ENCODE assay signal across 1 cellular context in the genomic region with DNA sequence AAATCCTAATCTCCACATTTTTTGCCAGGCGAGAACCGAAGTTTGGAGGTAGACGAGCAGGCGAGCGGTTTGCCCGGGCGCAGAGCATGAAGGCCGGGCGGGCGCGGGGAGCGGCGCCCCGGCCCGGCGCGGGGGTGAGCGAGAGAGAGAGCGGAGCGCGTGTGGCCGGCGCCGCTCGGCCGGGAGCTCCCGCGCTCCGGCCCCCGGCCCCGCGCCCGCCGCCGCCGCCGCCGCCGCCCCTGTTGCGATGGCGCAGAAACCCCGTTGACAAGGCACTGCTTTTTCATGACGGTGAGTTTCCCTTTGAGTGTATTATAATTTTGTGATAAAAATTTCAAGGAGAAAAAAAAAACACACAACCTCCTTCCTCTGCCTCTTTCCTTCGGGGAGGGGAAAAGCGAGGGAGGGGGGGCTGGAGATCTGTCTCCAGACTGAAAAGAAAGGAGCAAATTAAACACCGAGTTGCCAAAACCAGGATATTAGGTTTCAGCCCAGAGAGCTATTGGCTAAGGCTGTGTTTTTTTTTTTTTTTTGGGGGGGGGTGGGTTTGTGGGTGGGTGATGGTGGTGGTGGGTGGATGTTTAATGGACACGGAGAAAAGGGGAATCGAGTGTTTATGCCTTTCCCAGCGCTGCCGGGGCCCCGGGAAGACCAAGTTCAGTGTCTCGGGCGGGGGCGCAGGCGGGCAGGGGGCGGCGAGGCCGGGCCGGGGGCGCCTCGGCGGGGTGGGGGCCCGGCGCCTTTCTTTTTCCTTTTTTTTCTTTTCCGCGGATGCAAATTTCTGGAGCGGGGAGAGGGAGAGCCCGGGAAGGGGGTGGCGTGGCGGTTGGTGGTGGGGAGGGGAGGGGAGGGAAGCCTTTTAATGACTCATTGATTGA.
TF ChIP-seq lines count a peak whose summit lies in the region.

A gene with protein sequence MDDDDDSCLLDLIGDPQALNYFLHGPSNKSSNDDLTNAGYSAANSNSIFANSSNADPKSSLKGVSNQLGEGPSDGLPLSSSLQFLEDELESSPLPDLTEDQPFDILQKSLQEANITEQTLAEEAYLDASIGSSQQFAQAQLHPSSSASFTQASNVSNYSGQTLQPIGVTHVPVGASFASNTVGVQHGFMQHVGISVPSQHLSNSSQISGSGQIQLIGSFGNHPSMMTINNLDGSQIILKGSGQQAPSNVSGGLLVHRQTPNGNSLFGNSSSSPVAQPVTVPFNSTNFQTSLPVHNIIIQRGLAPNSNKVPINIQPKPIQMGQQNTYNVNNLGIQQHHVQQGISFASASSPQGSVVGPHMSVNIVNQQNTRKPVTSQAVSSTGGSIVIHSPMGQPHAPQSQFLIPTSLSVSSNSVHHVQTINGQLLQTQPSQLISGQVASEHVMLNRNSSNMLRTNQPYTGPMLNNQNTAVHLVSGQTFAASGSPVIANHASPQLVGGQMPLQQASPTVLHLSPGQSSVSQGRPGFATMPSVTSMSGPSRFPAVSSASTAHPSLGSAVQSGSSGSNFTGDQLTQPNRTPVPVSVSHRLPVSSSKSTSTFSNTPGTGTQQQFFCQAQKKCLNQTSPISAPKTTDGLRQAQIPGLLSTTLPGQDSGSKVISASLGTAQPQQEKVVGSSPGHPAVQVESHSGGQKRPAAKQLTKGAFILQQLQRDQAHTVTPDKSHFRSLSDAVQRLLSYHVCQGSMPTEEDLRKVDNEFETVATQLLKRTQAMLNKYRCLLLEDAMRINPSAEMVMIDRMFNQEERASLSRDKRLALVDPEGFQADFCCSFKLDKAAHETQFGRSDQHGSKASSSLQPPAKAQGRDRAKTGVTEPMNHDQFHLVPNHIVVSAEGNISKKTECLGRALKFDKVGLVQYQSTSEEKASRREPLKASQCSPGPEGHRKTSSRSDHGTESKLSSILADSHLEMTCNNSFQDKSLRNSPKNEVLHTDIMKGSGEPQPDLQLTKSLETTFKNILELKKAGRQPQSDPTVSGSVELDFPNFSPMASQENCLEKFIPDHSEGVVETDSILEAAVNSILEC (plus strand): TSS at position 242 of the 878 bp plus-strand sequence. CDS start 39,971 bp downstream, outside the sequence.

TF ChIP-seq in K562, 482 proteins besides CTCF, POLR2A, EP300 and RAD21 (continued from another document and continues in another):
- TF ChIP-seq, protein P1, sequence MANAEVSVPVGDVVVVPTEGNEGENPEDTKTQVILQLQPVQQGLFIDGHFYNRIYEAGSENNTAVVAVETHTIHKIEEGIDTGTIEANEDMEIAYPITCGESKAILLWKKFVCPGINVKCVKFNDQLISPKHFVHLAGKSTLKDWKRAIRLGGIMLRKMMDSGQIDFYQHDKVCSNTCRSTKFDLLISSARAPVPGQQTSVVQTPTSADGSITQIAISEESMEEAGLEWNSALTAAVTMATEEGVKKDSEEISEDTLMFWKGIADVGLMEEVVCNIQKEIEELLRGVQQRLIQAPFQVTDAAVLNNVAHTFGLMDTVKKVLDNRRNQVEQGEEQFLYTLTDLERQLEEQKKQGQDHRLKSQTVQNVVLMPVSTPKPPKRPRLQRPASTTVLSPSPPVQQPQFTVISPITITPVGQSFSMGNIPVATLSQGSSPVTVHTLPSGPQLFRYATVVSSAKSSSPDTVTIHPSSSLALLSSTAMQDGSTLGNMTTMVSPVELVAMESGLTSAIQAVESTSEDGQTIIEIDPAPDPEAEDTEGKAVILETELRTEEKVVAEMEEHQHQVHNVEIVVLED (CRISPR knock-in tag; IDR thresholded peaks at IDR 0.05), result no peak
- no peak for TF ChIP-seq NR2C1 (IDR thresholded peaks at IDR 0.05)
- no peak for TF ChIP-seq NR2C1 (tag; IDR thresholded peaks at IDR 0.05)
- TF ChIP-seq ZNF134 (CRISPR knock-in tag; conservative IDR thresholded peaks at IDR 0.05), result no peak
- no peak for TF ChIP-seq LARP7 (IDR thresholded peaks at IDR 0.05)
- TF ChIP-seq KDM1A (IDR thresholded peaks at IDR 0.05), result no peak
- TF ChIP-seq, protein P2, sequence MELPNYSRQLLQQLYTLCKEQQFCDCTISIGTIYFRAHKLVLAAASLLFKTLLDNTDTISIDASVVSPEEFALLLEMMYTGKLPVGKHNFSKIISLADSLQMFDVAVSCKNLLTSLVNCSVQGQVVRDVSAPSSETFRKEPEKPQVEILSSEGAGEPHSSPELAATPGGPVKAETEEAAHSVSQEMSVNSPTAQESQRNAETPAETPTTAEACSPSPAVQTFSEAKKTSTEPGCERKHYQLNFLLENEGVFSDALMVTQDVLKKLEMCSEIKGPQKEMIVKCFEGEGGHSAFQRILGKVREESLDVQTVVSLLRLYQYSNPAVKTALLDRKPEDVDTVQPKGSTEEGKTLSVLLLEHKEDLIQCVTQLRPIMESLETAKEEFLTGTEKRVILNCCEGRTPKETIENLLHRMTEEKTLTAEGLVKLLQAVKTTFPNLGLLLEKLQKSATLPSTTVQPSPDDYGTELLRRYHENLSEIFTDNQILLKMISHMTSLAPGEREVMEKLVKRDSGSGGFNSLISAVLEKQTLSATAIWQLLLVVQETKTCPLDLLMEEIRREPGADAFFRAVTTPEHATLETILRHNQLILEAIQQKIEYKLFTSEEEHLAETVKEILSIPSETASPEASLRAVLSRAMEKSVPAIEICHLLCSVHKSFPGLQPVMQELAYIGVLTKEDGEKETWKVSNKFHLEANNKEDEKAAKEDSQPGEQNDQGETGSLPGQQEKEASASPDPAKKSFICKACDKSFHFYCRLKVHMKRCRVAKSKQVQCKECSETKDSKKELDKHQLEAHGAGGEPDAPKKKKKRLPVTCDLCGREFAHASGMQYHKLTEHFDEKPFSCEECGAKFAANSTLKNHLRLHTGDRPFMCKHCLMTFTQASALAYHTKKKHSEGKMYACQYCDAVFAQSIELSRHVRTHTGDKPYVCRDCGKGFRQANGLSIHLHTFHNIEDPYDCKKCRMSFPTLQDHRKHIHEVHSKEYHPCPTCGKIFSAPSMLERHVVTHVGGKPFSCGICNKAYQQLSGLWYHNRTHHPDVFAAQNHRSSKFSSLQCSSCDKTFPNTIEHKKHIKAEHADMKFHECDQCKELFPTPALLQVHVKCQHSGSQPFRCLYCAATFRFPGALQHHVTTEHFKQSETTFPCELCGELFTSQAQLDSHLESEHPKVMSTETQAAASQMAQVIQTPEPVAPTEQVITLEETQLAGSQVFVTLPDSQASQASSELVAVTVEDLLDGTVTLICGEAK (IDR thresholded peaks at IDR 0.05), result no peak
- TF ChIP-seq, protein P2 (CRISPR knock-in tag; IDR thresholded peaks at IDR 0.05), result no peak
- TF ChIP-seq TBL1XR1 (IDR thresholded peaks at IDR 0.05; ENCODE audit: low read length in 2 of 2), result 0 out of 4 replicates have a peak, but pooled peaks of 1 of the 2 experiments have one; percentile 4
- TF ChIP-seq SETDB1 (IDR thresholded peaks at IDR 0.05; ENCODE audit: low read length), result no peak
- TF ChIP-seq SRSF3 (IDR thresholded peaks at IDR 0.05; ENCODE audit: insufficient read depth, low read length), result no peak
- no peak for TF ChIP-seq ZSCAN29 (IDR thresholded peaks at IDR 0.05)
- TF ChIP-seq SMAD2 (IDR thresholded peaks at IDR 0.05; ENCODE audit: low read depth, low read length), result no peak
- TF ChIP-seq EHMT2 (IDR thresholded peaks at IDR 0.05), result no peak
- no peak for TF ChIP-seq ZNF644 (tag; IDR thresholded peaks at IDR 0.05; ENCODE audit: low read depth)
- no peak for TF ChIP-seq MTA2 (IDR thresholded peaks at IDR 0.05; ENCODE audit: low read depth)
- TF ChIP-seq, protein P3, sequence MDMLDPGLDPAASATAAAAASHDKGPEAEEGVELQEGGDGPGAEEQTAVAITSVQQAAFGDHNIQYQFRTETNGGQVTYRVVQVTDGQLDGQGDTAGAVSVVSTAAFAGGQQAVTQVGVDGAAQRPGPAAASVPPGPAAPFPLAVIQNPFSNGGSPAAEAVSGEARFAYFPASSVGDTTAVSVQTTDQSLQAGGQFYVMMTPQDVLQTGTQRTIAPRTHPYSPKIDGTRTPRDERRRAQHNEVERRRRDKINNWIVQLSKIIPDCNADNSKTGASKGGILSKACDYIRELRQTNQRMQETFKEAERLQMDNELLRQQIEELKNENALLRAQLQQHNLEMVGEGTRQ (CRISPR knock-in tag; IDR thresholded peaks at IDR 0.05), result no peak
- peak; percentile 57 for TF ChIP-seq BRD9 (IDR thresholded peaks at IDR 0.05; ENCODE audit: low read depth, partially characterized antibody)
- TF ChIP-seq IFI16 (CRISPR knock-in tag; IDR thresholded peaks at IDR 0.05), result no peak
- TF ChIP-seq, protein P4, sequence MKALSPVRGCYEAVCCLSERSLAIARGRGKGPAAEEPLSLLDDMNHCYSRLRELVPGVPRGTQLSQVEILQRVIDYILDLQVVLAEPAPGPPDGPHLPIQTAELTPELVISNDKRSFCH (CRISPR knock-in tag; IDR thresholded peaks at IDR 0.05), result no peak
- TF ChIP-seq, protein P4 (tag; IDR thresholded peaks at IDR 0.05), result no peak
- no peak for TF ChIP-seq ZNF184 (CRISPR knock-in tag; IDR thresholded peaks at IDR 0.05)
- no peak for TF ChIP-seq ZNF436 (CRISPR knock-in tag; IDR thresholded peaks at IDR 0.05)
- no peak for TF ChIP-seq POLR3A (IDR thresholded peaks at IDR 0.05; ENCODE audit: borderline replicate concordance, extremely low read depth, insufficient read depth, insufficient read length)
- TF ChIP-seq ZFP30 (CRISPR knock-in tag; IDR thresholded peaks at IDR 0.05; ENCODE audit: borderline replicate concordance), result no peak
- no peak for TF ChIP-seq ZNF12 (CRISPR knock-in tag; IDR thresholded peaks at IDR 0.05)
- TF ChIP-seq, protein P5, sequence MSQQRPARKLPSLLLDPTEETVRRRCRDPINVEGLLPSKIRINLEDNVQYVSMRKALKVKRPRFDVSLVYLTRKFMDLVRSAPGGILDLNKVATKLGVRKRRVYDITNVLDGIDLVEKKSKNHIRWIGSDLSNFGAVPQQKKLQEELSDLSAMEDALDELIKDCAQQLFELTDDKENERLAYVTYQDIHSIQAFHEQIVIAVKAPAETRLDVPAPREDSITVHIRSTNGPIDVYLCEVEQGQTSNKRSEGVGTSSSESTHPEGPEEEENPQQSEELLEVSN (IDR thresholded peaks at IDR 0.05; ENCODE audit: borderline replicate concordance in 1 of 2, extremely low read depth in 1 of 2, insufficient read depth in 1 of 2, insufficient read length in 1 of 2, low read depth in 1 of 2, low read length in 1 of 2, poor library complexity in 1 of 2, severe bottlenecking in 1 of 2), result peak; percentile 61 to 76
- TF ChIP-seq NCOA6 (IDR thresholded peaks at IDR 0.05), result no peak
- TF ChIP-seq SUPT5H (IDR thresholded peaks at IDR 0.05), result no peak
- TF ChIP-seq TEAD2 (tag; IDR thresholded peaks at IDR 0.05), result no peak
- TF ChIP-seq, protein P6, sequence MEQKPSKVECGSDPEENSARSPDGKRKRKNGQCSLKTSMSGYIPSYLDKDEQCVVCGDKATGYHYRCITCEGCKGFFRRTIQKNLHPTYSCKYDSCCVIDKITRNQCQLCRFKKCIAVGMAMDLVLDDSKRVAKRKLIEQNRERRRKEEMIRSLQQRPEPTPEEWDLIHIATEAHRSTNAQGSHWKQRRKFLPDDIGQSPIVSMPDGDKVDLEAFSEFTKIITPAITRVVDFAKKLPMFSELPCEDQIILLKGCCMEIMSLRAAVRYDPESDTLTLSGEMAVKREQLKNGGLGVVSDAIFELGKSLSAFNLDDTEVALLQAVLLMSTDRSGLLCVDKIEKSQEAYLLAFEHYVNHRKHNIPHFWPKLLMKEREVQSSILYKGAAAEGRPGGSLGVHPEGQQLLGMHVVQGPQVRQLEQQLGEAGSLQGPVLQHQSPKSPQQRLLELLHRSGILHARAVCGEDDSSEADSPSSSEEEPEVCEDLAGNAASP (IDR thresholded peaks at IDR 0.05), result no peak
- TF ChIP-seq ZNF384 (IDR thresholded peaks at IDR 0.05; ENCODE audit: low read depth, low read length), result peak; percentile 95
- TF ChIP-seq, protein P7, sequence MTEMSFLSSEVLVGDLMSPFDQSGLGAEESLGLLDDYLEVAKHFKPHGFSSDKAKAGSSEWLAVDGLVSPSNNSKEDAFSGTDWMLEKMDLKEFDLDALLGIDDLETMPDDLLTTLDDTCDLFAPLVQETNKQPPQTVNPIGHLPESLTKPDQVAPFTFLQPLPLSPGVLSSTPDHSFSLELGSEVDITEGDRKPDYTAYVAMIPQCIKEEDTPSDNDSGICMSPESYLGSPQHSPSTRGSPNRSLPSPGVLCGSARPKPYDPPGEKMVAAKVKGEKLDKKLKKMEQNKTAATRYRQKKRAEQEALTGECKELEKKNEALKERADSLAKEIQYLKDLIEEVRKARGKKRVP (CRISPR knock-in tag; IDR thresholded peaks at IDR 0.05), result no peak
- no peak for TF ChIP-seq POU5F1 (IDR thresholded peaks at IDR 0.05; ENCODE audit: borderline replicate concordance, low read depth, low read length, partially characterized antibody)
- TF ChIP-seq ZNF77 (CRISPR knock-in tag; IDR thresholded peaks at IDR 0.05), result no peak
- no peak for TF ChIP-seq PRPF4 (IDR thresholded peaks at IDR 0.05; ENCODE audit: insufficient read depth, low read depth, low read length, poor library complexity, severe bottlenecking)
- TF ChIP-seq PHF8 (IDR thresholded peaks at IDR 0.05; ENCODE audit: borderline replicate concordance, low read length), result peak; percentile 47
- TF ChIP-seq PHB (CRISPR knock-in tag; IDR thresholded peaks at IDR 0.05), result no peak
- no peak for TF ChIP-seq TSC22D4 (tag; IDR thresholded peaks at IDR 0.05)
- TF ChIP-seq BRF1 (IDR thresholded peaks at IDR 0.05; ENCODE audit: borderline replicate concordance, extremely low read depth, insufficient read length), result no peak
- TF ChIP-seq, protein P8, sequence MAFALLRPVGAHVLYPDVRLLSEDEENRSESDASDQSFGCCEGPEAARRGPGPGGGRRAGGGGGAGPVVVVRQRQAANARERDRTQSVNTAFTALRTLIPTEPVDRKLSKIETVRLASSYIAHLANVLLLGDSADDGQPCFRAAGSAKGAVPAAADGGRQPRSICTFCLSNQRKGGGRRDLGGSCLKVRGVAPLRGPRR (CRISPR knock-in tag; IDR thresholded peaks at IDR 0.05), result no peak
- no peak for TF ChIP-seq ESRRA (IDR thresholded peaks at IDR 0.05; ENCODE audit: borderline replicate concordance, low read depth)
- TF ChIP-seq ZNF583 (CRISPR knock-in tag; IDR thresholded peaks at IDR 0.05), result no peak
